27 cellular contexts compared by ENCODE assay signal in genomic region chr2:108376774-108377173, GRCh38. TPM values are rescaled to one million over a fixed set of nuclear protein-coding genes. Genes with fewer than 3 reads are reported as not detected.
DNase-seq lines count a peak whose midpoint lies in the region; ATAC-seq, FAIRE-seq and TF ChIP-seq lines count a peak whose summit lies in the region.
"Had no signal": no experiment of that assay in that cellular context is flagged by ENCODE, and none has a peak within 500 bp of the region (broad histone marks: within the 10 kb centered on the region; RNA-seq: fewer than 3 reads in every experiment).

No MANE protein-coding gene starts in this region.

- peak overlapping the region; percentile 74 for H2AFZ ChIP-seq in osteoblast (ENCODE audit: low read length)

- no peaks in the 10 kb centered on the region for H3K9me3 ChIP-seq in right atrium auricular region
- no peaks in the 10 kb centered on the region for H3K9me3 ChIP-seq in right cardiac atrium (ENCODE audit: control insufficient read depth, low read length)
- H3K9me3 ChIP-seq in kidney (ENCODE audit: control insufficient read depth in 1 of 2, low read length in 2 of 2) = no peaks in the 10 kb centered on the region
- no peaks in the 10 kb centered on the region for H3K9me3 ChIP-seq in osteoblast (ENCODE audit: low read depth, low read length)
- H3K9me3 ChIP-seq: BLaER1, sigmoid colon had no signal

- WGBS in right cardiac atrium = 94% methylated on average over 4 of the region's 4 CpGs

- H3K4me1 ChIP-seq in right atrium auricular region (peaks cover 0 to 24% of the 10 kb centered on the region in 2 donors), right cardiac atrium (ENCODE audit: control insufficient read depth, insufficient read depth, low read length) (no peaks in the 10 kb centered on the region), kidney (ENCODE audit: control insufficient read depth in 1 of 2, insufficient read depth in 1 of 2, low read depth in 1 of 2, low read length in 2 of 2) (peaks cover 7 to 9% of the 10 kb centered on the region in 2 donors), osteoblast (ENCODE audit: insufficient read depth, low read length) (peaks cover 7% of the 10 kb centered on the region)
- H3K4me1 ChIP-seq: BLaER1 had no signal

- FAIRE-seq in kidney (lab: Jason Lieb, UNC) = no peak
- FAIRE-seq: D721Med, H54 had no signal

- no peak overlapping the region for H3K9ac ChIP-seq in kidney (ENCODE audit: low read length in 2 of 2)
- H3K9ac ChIP-seq: BLaER1 had no signal

- H3K79me2 ChIP-seq in osteoblast (ENCODE audit: insufficient read depth, low read length) = no peaks in the 10 kb centered on the region

- DNase-seq in right atrium auricular region (ENCODE audit: low spot score) (no peak), right cardiac atrium (no peak), kidney (no peak), osteoblast (ENCODE audit: insufficient read length, low spot score, missing footprints) (no peak), COLO668 (lab: John Stamatoyannopoulos, UW; ENCODE audit: unreplicated experiment) (no peak), DMS 273 treated with DMSO at 0.1 percent for 48 hours (lab: John Stamatoyannopoulos, UW) (no peak)
- DNase-seq: activated CD4-positive, alpha-beta T cell treated with anti-CD3 and anti-CD28 coated beads, Interleukin-2, amount 50 U/mL, for 1 hour; activated CD8-positive, alpha-beta memory T cell treated with anti-CD3 and anti-CD28 coated beads, Interleukin-2, amount 50 U/mL, for 48 hours; activated gamma-delta T cell; aorta; islet precursor cell; midbrain; NCI-H1417 treated with DMSO at 0.1 percent for 48 hours; NCI-H748 treated with DMSO at 0.1 percent for 48 hours; occipital lobe; SHP77 treated with DMSO at 0.1 percent for 48 hours; sigmoid colon; stimulated activated naive B cell treated with anti-CD40 and anti-IgM and Interleukin-4, amounts not matched to agents 10 μg/mL and 1 μg/mL and 100 μg/mL, for 72 hours; T-helper 1 cell; trophoblast cell had no signal

- peak overlapping the region; percentile 86 to 92 for H3K27ac ChIP-seq in right atrium auricular region
- H3K27ac ChIP-seq in right cardiac atrium (ENCODE audit: low read length) = no peak overlapping the region
- H3K27ac ChIP-seq in kidney (ENCODE audit: low read depth in 2 of 2, low read length in 2 of 2) = peak overlapping the region; percentile 30 to 90
- H3K27ac ChIP-seq in osteoblast (ENCODE audit: low read depth, low read length) = no peak overlapping the region
- H3K27ac ChIP-seq: BLaER1 had no signal

- H3K27me3 ChIP-seq in right atrium auricular region (no peaks in the 10 kb centered on the region), right cardiac atrium (ENCODE audit: control insufficient read depth, insufficient read depth) (no peaks in the 10 kb centered on the region), osteoblast (ENCODE audit: insufficient read depth, low read length) (no peaks in the 10 kb centered on the region)
- H3K27me3 ChIP-seq: BLaER1, sigmoid colon had no signal

- intact Hi-C loops in right cardiac atrium (cut with DNase I) (loop anchor here in 1 of 4 donors (10.0 kb wide), 1 partner anchor 208 kb away; no protein-coding TSS in a partner anchor), kidney (cut with DNase I) (no loop called here)

- no peaks in the 10 kb centered on the region for H4K20me1 ChIP-seq in osteoblast (ENCODE audit: insufficient read depth, low read length)
- H4K20me1 ChIP-seq: BLaER1 had no signal

- H3K36me3 ChIP-seq in right atrium auricular region = no peaks in the 10 kb centered on the region
- H3K36me3 ChIP-seq in kidney (ENCODE audit: control insufficient read depth in 1 of 2, insufficient read depth in 2 of 2, low read length in 2 of 2) = peaks cover 0 to 3% of the 10 kb centered on the region in 2 donors
- no peaks in the 10 kb centered on the region for H3K36me3 ChIP-seq in osteoblast (ENCODE audit: insufficient read depth, low read length)
- H3K36me3 ChIP-seq: BLaER1, sigmoid colon had no signal

- no peak overlapping the region for H3K4me2 ChIP-seq in osteoblast (ENCODE audit: insufficient read depth, low read length)
- H3K4me2 ChIP-seq: BLaER1 had no signal

- TF ChIP-seq CTCF in right atrium auricular region (IDR thresholded peaks at IDR 0.05) (no peak), kidney (IDR thresholded peaks at IDR 0.05; ENCODE audit: borderline replicate concordance, extremely low read depth, insufficient read depth) (no peak), osteoblast (IDR thresholded peaks at IDR 0.05; ENCODE audit: extremely low read depth, low read depth, low read length) (no peak)

- ATAC-seq in right cardiac atrium = no peak
- no peak for ATAC-seq in GM18858 (IDR thresholded peaks at IDR 0.05; ENCODE audit: unreplicated experiment)
- no peak for ATAC-seq in HG02623 (IDR thresholded peaks at IDR 0.05; ENCODE audit: unreplicated experiment)

- H3K4me3 ChIP-seq in right atrium auricular region (no peak overlapping the region), right cardiac atrium (ENCODE audit: low read length) (no peak overlapping the region), kidney (ENCODE audit: low read length in 2 of 2) (no peak overlapping the region), osteoblast (ENCODE audit: insufficient read depth, low read length) (no peak overlapping the region)
- H3K4me3 ChIP-seq: BLaER1 had no signal

RNA-seq across cellular contexts. Expression of gene SULT1C4, which starts 1.0 kb away (rescaled TPM):
- total RNA-seq in right atrium auricular region = 10 to 100 TPM in 1 of 2 donors, 1 to 10 TPM in 1; 9.8 to 16.0 TPM
- total RNA-seq in right cardiac atrium = 10 to 100 TPM in 3 of 4 donors, 1 to 10 TPM in 1; 7.1 to 23.6 (median 13.9) TPM
- 5.2 TPM for polyA plus RNA-seq in right cardiac atrium
- 24.7 TPM for total RNA-seq in kidney
- 7.1 TPM for polyA plus RNA-seq in kidney (ENCODE audit: insufficient read depth, low read depth, low replicate concordance)
- not detected in 2 replicates for total RNA-seq in osteoblast
- total RNA-seq: A673, OCI-LY7 had no signal

Comparison
In these comparisons a context has a peak if more than half of its experiments do, and no peak if none do; other contexts are left out.
1. H3K27ac ChIP-seq: peak in right atrium auricular region (2 of 2) and kidney (2 of 2); none in right cardiac atrium (single experiment) and osteoblast (single experiment).